1 cellular context compared by ENCODE assay signal in the genomic region with DNA sequence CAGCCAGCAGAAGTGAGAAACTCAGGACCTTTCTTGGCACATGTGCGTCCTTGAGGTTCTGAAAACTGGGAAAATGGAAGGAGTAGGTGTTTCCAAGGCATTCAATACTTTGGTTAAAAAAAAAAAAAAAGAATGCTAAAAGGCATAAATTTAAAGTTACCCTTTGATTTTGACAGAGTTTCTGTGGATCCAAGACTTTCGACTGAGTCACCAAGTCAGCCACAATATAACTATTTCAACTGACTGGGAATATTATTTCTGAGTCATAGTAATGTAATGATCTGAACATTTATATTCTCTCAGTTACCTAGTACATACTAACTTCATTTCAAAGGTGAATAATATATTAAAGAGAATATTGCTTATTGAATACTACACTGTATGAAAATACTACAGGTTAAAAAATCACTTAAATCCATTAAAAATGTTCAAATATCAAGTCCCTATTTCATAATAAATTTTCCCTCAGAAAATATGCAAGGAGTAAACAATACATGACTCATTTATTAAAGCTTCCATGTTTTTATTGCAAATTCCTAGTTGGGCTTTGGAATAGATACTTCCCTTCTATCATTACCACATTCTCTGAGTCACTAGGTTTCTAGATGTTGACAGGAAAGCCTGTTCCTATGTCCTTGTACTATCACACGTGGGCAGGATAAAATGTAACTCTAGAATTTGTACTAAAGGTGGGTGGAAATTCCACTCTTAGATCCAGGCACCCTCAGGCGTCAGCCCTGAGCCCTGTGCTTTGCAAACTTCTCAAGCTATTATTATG.
TF ChIP-seq lines count a peak whose summit lies in the region.

No MANE protein-coding gene starts in this region.

TF ChIP-seq in SK-N-SH treated with all-trans-retinoic acid at 6 μM for 48 hours, 23 proteins besides CTCF, POLR2A, EP300 and RAD21 (continued from another document):
- TF ChIP-seq, protein P1, sequence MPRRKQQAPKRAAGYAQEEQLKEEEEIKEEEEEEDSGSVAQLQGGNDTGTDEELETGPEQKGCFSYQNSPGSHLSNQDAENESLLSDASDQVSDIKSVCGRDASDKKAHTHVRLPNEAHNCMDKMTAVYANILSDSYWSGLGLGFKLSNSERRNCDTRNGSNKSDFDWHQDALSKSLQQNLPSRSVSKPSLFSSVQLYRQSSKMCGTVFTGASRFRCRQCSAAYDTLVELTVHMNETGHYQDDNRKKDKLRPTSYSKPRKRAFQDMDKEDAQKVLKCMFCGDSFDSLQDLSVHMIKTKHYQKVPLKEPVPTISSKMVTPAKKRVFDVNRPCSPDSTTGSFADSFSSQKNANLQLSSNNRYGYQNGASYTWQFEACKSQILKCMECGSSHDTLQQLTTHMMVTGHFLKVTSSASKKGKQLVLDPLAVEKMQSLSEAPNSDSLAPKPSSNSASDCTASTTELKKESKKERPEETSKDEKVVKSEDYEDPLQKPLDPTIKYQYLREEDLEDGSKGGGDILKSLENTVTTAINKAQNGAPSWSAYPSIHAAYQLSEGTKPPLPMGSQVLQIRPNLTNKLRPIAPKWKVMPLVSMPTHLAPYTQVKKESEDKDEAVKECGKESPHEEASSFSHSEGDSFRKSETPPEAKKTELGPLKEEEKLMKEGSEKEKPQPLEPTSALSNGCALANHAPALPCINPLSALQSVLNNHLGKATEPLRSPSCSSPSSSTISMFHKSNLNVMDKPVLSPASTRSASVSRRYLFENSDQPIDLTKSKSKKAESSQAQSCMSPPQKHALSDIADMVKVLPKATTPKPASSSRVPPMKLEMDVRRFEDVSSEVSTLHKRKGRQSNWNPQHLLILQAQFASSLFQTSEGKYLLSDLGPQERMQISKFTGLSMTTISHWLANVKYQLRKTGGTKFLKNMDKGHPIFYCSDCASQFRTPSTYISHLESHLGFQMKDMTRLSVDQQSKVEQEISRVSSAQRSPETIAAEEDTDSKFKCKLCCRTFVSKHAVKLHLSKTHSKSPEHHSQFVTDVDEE (CRISPR knock-in tag; IDR thresholded peaks at IDR 0.05), result no peak
- TF ChIP-seq TCF4 (CRISPR knock-in tag; IDR thresholded peaks at IDR 0.05; ENCODE audit: borderline replicate concordance) (no peak), ZNF70 (CRISPR knock-in tag; IDR thresholded peaks at IDR 0.05) (no peak), BACH2 (CRISPR knock-in tag; IDR thresholded peaks at IDR 0.05; ENCODE audit: borderline replicate concordance) (no peak), ZFP30 (CRISPR knock-in tag; IDR thresholded peaks at IDR 0.05) (no peak), ARNTL (CRISPR knock-in tag; IDR thresholded peaks at IDR 0.05; ENCODE audit: borderline replicate concordance, low read depth) (no peak), ESRRG (CRISPR knock-in tag; IDR thresholded peaks at IDR 0.05) (no peak), ZC3H10 (CRISPR knock-in tag; IDR thresholded peaks at IDR 0.05) (no peak)
